In genomic region chr7:76044375-76044774, GRCh38 we compare ENCODE assay signal across 23 cellular contexts. TPM values are rescaled to one million over a fixed set of nuclear protein-coding genes. Genes with fewer than 3 reads are reported as not detected.
DNase-seq lines count a peak whose midpoint lies in the region; ATAC-seq, FAIRE-seq and TF ChIP-seq lines count a peak whose summit lies in the region.
"Had no signal": no experiment of that assay in that cellular context is flagged by ENCODE, and none has a peak within 500 bp of the region (broad histone marks: within the 10 kb centered on the region; RNA-seq: fewer than 3 reads in every experiment).

No MANE protein-coding gene starts in this region.

- H3K9me3 Mint-ChIP-seq in CD4-positive, CD25-positive, alpha-beta regulatory T cell: no peaks in the 10 kb centered on the region
- no peaks in the 10 kb centered on the region for H3K9me3 Mint-ChIP-seq in naive thymus-derived CD4-positive, alpha-beta T cell

- FAIRE-seq in kidney (lab: Jason Lieb, UNC): no peak
- FAIRE-seq: A549, GM18507, HepG2 had no signal

- peaks cover 16% of the 10 kb centered on the region for H3K36me3 Mint-ChIP-seq in CD4-positive, CD25-positive, alpha-beta regulatory T cell
- H3K36me3 Mint-ChIP-seq in naive thymus-derived CD4-positive, alpha-beta T cell: peaks cover 0 to 14% (median 7%) of the 10 kb centered on the region in 5 donors

- H3K9me3 ChIP-seq in CD4-positive, CD25-positive, alpha-beta regulatory T cell (ENCODE audit: control insufficient read depth in 2 of 2, low read length in 2 of 2): no peaks in the 10 kb centered on the region
- H3K9me3 ChIP-seq in HEK293 (ENCODE audit: control insufficient read depth, insufficient read depth, low read depth, low read length) (no peaks in the 10 kb centered on the region), kidney (ENCODE audit: control insufficient read depth in 1 of 2, low read length in 2 of 2) (no peaks in the 10 kb centered on the region)
- H3K9me3 ChIP-seq in naive thymus-derived CD4-positive, alpha-beta T cell (ENCODE audit: control insufficient read depth in 2 of 3, low read length in 3 of 3): no peaks in the 10 kb centered on the region
- H3K9me3 ChIP-seq: A549 had no signal

- H3K27me3 Mint-ChIP-seq in CD4-positive, CD25-positive, alpha-beta regulatory T cell: no peaks in the 10 kb centered on the region
- H3K27me3 Mint-ChIP-seq in naive thymus-derived CD4-positive, alpha-beta T cell: no peaks in the 10 kb centered on the region
- H3K27me3 Mint-ChIP-seq: B cell; CD4-positive, alpha-beta memory T cell had no signal

- no peak for ATAC-seq in CD4-positive, CD25-positive, alpha-beta regulatory T cell (ENCODE audit: low read depth in 2 of 2)
- no peak for ATAC-seq in naive thymus-derived CD4-positive, alpha-beta T cell
- ATAC-seq in HG03175 (IDR thresholded peaks at IDR 0.05; ENCODE audit: unreplicated experiment): no peak
- no peak for ATAC-seq in HG02759 (IDR thresholded peaks at IDR 0.05; ENCODE audit: unreplicated experiment)
- ATAC-seq: A549, HepG2 had no signal

- no peak overlapping the region for H3K27ac ChIP-seq in CD4-positive, CD25-positive, alpha-beta regulatory T cell (ENCODE audit: insufficient read depth, low read length, poor library complexity, severe bottlenecking)
- H3K27ac ChIP-seq in HEK293 (ENCODE audit: extremely low read depth, low read depth, low read length) (no peak overlapping the region), RWPE1 (peak overlapping the region; percentile 7; the same call in 1 of the 2 replicates), kidney (ENCODE audit: low read depth in 2 of 2, low read length in 2 of 2) (no peak overlapping the region)
- H3K27ac ChIP-seq in naive thymus-derived CD4-positive, alpha-beta T cell (ENCODE audit: low read depth, low read length): no peak overlapping the region
- H3K27ac ChIP-seq: A549, HL-60 had no signal

- H3K4me3 Mint-ChIP-seq in CD4-positive, CD25-positive, alpha-beta regulatory T cell: peak overlapping the region in 3 of 4 donors; percentile 21 to 74 (median 40)
- peak overlapping the region in 1 of 10 donors; percentile 39 for H3K4me3 Mint-ChIP-seq in naive thymus-derived CD4-positive, alpha-beta T cell

- peak overlapping the region in 2 of 3 donors; percentile 11 to 62 for H3K27ac Mint-ChIP-seq in CD4-positive, CD25-positive, alpha-beta regulatory T cell
- H3K27ac Mint-ChIP-seq in naive thymus-derived CD4-positive, alpha-beta T cell: peak overlapping the region in 5 of 9 donors; percentile 8 to 75 (median 59)
- H3K27ac Mint-ChIP-seq: B cell had no signal

- CTCF ChIA-PET in HEK293 (lab: Yijun Ruan, JAX) (interaction anchor here (1.3 kb wide), 1 partner anchor 86 kb away, joined by 4 read pairs; no protein-coding TSS in a partner anchor), RWPE1 (lab: Yijun Ruan, JAX) (interaction anchor here (0.7 kb wide), 1 partner anchor 24 kb away, joined by 3 read pairs; no protein-coding TSS in a partner anchor)
- CTCF ChIA-PET in naive thymus-derived CD4-positive, alpha-beta T cell (lab: Charles Lee): no interaction called here

- peaks cover 0 to 55% (median 24%) of the 10 kb centered on the region in 4 donors for H3K4me1 Mint-ChIP-seq in CD4-positive, CD25-positive, alpha-beta regulatory T cell
- peaks cover 19 to 49% (median 43%) of the 10 kb centered on the region in 7 donors for H3K4me1 Mint-ChIP-seq in naive thymus-derived CD4-positive, alpha-beta T cell

- intact Hi-C loops in naive thymus-derived CD4-positive, alpha-beta T cell (cut with micrococcal nuclease): no loop called here
- intact Hi-C loops in kidney (cut with DNase I): no loop called here

- H3K4me3 ChIP-seq in CD4-positive, CD25-positive, alpha-beta regulatory T cell (ENCODE audit: low read depth, low read length): no peak overlapping the region
- H3K4me3 ChIP-seq in HEK293 (ENCODE audit: low read depth, low read length) (no peak overlapping the region), kidney (ENCODE audit: low read length in 2 of 2) (no peak overlapping the region)
- no peak overlapping the region for H3K4me3 ChIP-seq in naive thymus-derived CD4-positive, alpha-beta T cell (ENCODE audit: low read length)
- H3K4me3 ChIP-seq: A549 had no signal

- H3K36me3 ChIP-seq in CD4-positive, CD25-positive, alpha-beta regulatory T cell (ENCODE audit: control insufficient read depth, insufficient read depth, low read length): no peaks in the 10 kb centered on the region
- H3K36me3 ChIP-seq in HEK293 (ENCODE audit: control insufficient read depth in 2 of 2, insufficient read depth in 1 of 2, low read length in 2 of 2) (peaks cover 2 to 10% of the 10 kb centered on the region in 2 experiments), kidney (ENCODE audit: control insufficient read depth in 1 of 2, insufficient read depth in 2 of 2, low read length in 2 of 2) (peaks cover 3 to 4% of the 10 kb centered on the region in 2 donors)
- H3K36me3 ChIP-seq in naive thymus-derived CD4-positive, alpha-beta T cell (ENCODE audit: control insufficient read depth in 2 of 3, insufficient read depth in 3 of 3, low read length in 3 of 3): peaks cover 0 to 13% (median 0%) of the 10 kb centered on the region in 3 experiments

- H3K4me1 ChIP-seq in CD4-positive, CD25-positive, alpha-beta regulatory T cell (ENCODE audit: control insufficient read depth, insufficient read depth, low read length, poor library complexity, severe bottlenecking): peaks cover 35% of the 10 kb centered on the region
- H3K4me1 ChIP-seq in HEK293 (ENCODE audit: control insufficient read depth, insufficient read depth, low read length): no peaks in the 10 kb centered on the region; the same call in 1 of the 2 replicates
- peaks cover 7 to 14% of the 10 kb centered on the region in 2 donors for H3K4me1 ChIP-seq in naive thymus-derived CD4-positive, alpha-beta T cell (ENCODE audit: control insufficient read depth in 2 of 2, insufficient read depth in 2 of 2, low read length in 2 of 2)
- H3K4me1 ChIP-seq in kidney (ENCODE audit: control insufficient read depth in 1 of 2, insufficient read depth in 1 of 2, low read depth in 1 of 2, low read length in 2 of 2): peaks cover 5 to 6% of the 10 kb centered on the region in 2 donors

- no peak for DNase-seq in CD4-positive, CD25-positive, alpha-beta regulatory T cell
- no peak for DNase-seq in RWPE1 (ENCODE audit: low spot score)
- DNase-seq in naive thymus-derived CD4-positive, alpha-beta T cell: no peak
- no peak for DNase-seq in kidney
- no peak for DNase-seq in activated naive CD4-positive, alpha-beta T cell treated with Interleukin-2 at 50 U/mL for 16 hours
- DNase-seq: Calu3; CD4-positive, alpha-beta memory T cell; DMS153; KBM-7; NCI-H1417; NCI-H1694 treated with DMSO at 0.1 percent for 48 hours; NCI-H2107; NCI-H446 treated with DMSO at 0.1 percent for 48 hours; NCI-H526 treated with DMSO at 0.1 percent for 48 hours; SHP77 had no signal

- no peak overlapping the region for H3K9ac ChIP-seq in kidney (ENCODE audit: low read length in 2 of 2)

- POLR2A ChIA-PET in HEK293 (lab: Yijun Ruan, JAX): interaction anchor here (0.7 kb wide), 1 partner anchor 9 kb away, joined by 3 read pairs; no protein-coding TSS in a partner anchor
- POLR2A ChIA-PET in RWPE1 (lab: Yijun Ruan, JAX; ENCODE audit: low non-redundant PET): no interaction called here
- POLR2A ChIA-PET in naive thymus-derived CD4-positive, alpha-beta T cell (lab: Charles Lee): no interaction called here

- TF ChIP-seq CTCF in HEK293 (tag by site-specific recombination; IDR thresholded peaks at IDR 0.05) (no peak), RWPE1 (conservative IDR thresholded peaks at IDR 0.05; ENCODE audit: low read depth) (no peak), kidney (IDR thresholded peaks at IDR 0.05; ENCODE audit: borderline replicate concordance, extremely low read depth, insufficient read depth) (no peak)

- H3K27me3 ChIP-seq in CD4-positive, CD25-positive, alpha-beta regulatory T cell (ENCODE audit: control insufficient read depth, insufficient read depth, low read length): no peaks in the 10 kb centered on the region
- no peaks in the 10 kb centered on the region for H3K27me3 ChIP-seq in naive thymus-derived CD4-positive, alpha-beta T cell (ENCODE audit: control insufficient read depth in 2 of 2, insufficient read depth in 2 of 2, low read length in 2 of 2)

RNA-seq across cellular contexts. Expression of gene STYXL1, which starts 3.4 kb away (rescaled TPM):
- total RNA-seq in CD4-positive, CD25-positive, alpha-beta regulatory T cell: 16.8 TPM
- 10 to 100 TPM; 61.9 to 80.8 (median 64.6) TPM for polyA plus RNA-seq in CD4-positive, CD25-positive, alpha-beta regulatory T cell
- 10 to 100 TPM; 11.3 to 31.7 (median 20.0) TPM for total RNA-seq in naive thymus-derived CD4-positive, alpha-beta T cell
- polyA plus RNA-seq in naive thymus-derived CD4-positive, alpha-beta T cell: 10 to 100 TPM; 36.7 to 45.5 TPM
- 29.9 TPM for total RNA-seq in kidney
- polyA plus RNA-seq in kidney (ENCODE audit: insufficient read depth, low read depth, low replicate concordance): 55.5 TPM

RNA-seq across cellular contexts. Expression of gene MDH2, which starts 3.5 kb away (rescaled TPM):
- total RNA-seq in CD4-positive, CD25-positive, alpha-beta regulatory T cell: 70.6 TPM
- polyA plus RNA-seq in CD4-positive, CD25-positive, alpha-beta regulatory T cell: 100 to 1,000 TPM; 151 to 237 (median 178) TPM
- total RNA-seq in naive thymus-derived CD4-positive, alpha-beta T cell: 100 to 1,000 TPM in 1 of 5 experiments, 10 to 100 TPM in 4; 71.7 to 172 (median 74.6) TPM
- 100 to 1,000 TPM; 134 TPM for polyA plus RNA-seq in naive thymus-derived CD4-positive, alpha-beta T cell
- 130 TPM for total RNA-seq in kidney
- 233 TPM for polyA plus RNA-seq in kidney (ENCODE audit: insufficient read depth, low read depth, low replicate concordance)

RNA-seq across cellular contexts. Expression of gene TMEM120A, which starts 50.0 kb away (rescaled TPM):
- 51.5 TPM for total RNA-seq in CD4-positive, CD25-positive, alpha-beta regulatory T cell
- 10 to 100 TPM; 41.9 to 66.5 (median 62.1) TPM for polyA plus RNA-seq in CD4-positive, CD25-positive, alpha-beta regulatory T cell
- 10 to 100 TPM; 19.1 to 38.6 (median 35.6) TPM for total RNA-seq in naive thymus-derived CD4-positive, alpha-beta T cell
- 10 to 100 TPM; 23.2 to 25.2 TPM for polyA plus RNA-seq in naive thymus-derived CD4-positive, alpha-beta T cell
- total RNA-seq in kidney: 47.0 TPM
- polyA plus RNA-seq in kidney (ENCODE audit: insufficient read depth, low read depth, low replicate concordance): 141 TPM
